Comparison of ENCODE assay signal across 18 cellular contexts in the genomic region with DNA sequence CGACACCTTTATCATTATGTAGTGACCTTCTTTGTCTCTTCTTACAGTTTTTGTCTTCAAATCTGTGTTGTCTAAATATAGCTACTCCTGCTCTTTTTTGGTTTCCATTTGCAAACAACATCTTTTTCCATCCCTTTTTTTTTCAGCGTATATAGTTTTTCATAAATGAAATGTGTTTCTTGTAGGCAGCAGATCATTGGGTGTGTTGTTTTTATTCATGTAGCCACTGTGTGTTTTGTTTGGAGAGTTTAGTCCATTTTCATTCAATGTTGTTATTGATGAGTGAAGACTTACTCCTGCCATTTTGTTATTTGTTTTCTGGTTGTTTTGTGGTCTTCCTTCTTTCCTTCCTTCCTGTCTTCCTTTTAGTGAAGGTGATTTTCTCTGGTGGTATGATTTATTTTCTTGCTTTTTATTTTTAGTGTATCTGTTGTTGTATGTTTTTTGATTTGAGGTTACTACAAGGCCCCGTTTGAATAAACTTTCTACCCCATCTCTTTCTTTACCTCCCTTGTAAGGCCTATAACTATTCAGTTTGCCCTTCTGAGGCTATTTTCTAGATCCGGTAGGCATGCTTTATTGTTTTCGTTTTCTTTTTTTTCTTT.
DNase-seq lines count a peak whose midpoint lies in the region; ATAC-seq, FAIRE-seq and TF ChIP-seq lines count a peak whose summit lies in the region.
"Had no signal": no experiment of that assay in that cellular context is flagged by ENCODE, and none has a peak within 500 bp of the region (broad histone marks: within the 10 kb centered on the region; RNA-seq: fewer than 3 reads in every experiment).

No MANE protein-coding gene starts in this region.

- H3K27me3 ChIP-seq in astrocyte (ENCODE audit: insufficient read depth, low read length), result no peaks in the 10 kb centered on the region
- H3K27me3 ChIP-seq: BLaER1 treated with 17β-estradiol and CSF1 and Interleukin-3, amounts not matched to agents 10 nM and 100 nM; SJCRH30 had no signal

- FAIRE-seq in astrocyte (lab: Jason Lieb, UNC), result no peak
- FAIRE-seq: D721Med, HepG2 had no signal

- no peaks in the 10 kb centered on the region for H3K79me2 ChIP-seq in astrocyte (ENCODE audit: insufficient read depth, low read length)

- no peak overlapping the region for H3K4me2 ChIP-seq in astrocyte (ENCODE audit: low read length)
- H3K4me2 ChIP-seq: BLaER1 treated with 17β-estradiol and CSF1 and Interleukin-3, amounts not matched to agents 10 nM and 100 nM had no signal

- no peak overlapping the region for H3K4me3 Mint-ChIP-seq in stimulated activated naive CD8-positive, alpha-beta T cell treated with anti-CD3 and anti-CD28 coated beads, Interleukin-15, Interleukin-2, amounts not matched to agents 100 ng/mL and 50 ng/mL, for 24 hours
- H3K4me3 Mint-ChIP-seq in astrocyte (ENCODE audit: unreplicated experiment) (peak overlapping the region; percentile 43), naive B cell (no peak overlapping the region)

- H4K20me1 ChIP-seq in astrocyte (ENCODE audit: insufficient read depth, low read length), result no peaks in the 10 kb centered on the region

- H3K27ac ChIP-seq in astrocyte (ENCODE audit: low read depth, low read length), result no peak overlapping the region
- H3K27ac ChIP-seq: BLaER1 treated with 17β-estradiol and CSF1 and Interleukin-3, amounts not matched to agents 10 nM and 100 nM; SJCRH30 had no signal

- no peaks in the 10 kb centered on the region for H3K4me1 ChIP-seq in astrocyte (ENCODE audit: insufficient read depth, low read length)
- H3K4me1 ChIP-seq: BLaER1 treated with 17β-estradiol and CSF1 and Interleukin-3, amounts not matched to agents 10 nM and 100 nM had no signal

- no peak for DNase-seq in stimulated activated naive CD8-positive, alpha-beta T cell treated with anti-CD3 and anti-CD28 coated beads, Interleukin-15, Interleukin-2, amounts not matched to agents 100 U/mL and 50 U/mL, for 24 hours
- DNase-seq in astrocyte (ENCODE audit: low read depth) (no peak), naive B cell (no peak), NCI-H345 treated with DMSO at 0.1 percent for 48 hours (lab: John Stamatoyannopoulos, UW; ENCODE audit: unreplicated experiment) (no peak), NCI-H1417 treated with DMSO at 0.1 percent for 48 hours (lab: John Stamatoyannopoulos, UW) (no peak), omental fat pad (ENCODE audit: low spot score) (no peak)
- DNase-seq: DMS79, KG1, NCI-H1417, NCI-H187 treated with DMSO at 0.1 percent for 48 hours, NCI-H2227 treated with DMSO at 0.1 percent for 48 hours, NCI-H524 treated with DMSO at 0.1 percent for 48 hours, PC-3, SJCRH30 had no signal

- peaks cover 5% of the 10 kb centered on the region for H3K9me3 ChIP-seq in astrocyte (ENCODE audit: insufficient read depth, low read depth, low read length)

- peak overlapping the region; percentile 47 for H3K27ac Mint-ChIP-seq in stimulated activated naive CD8-positive, alpha-beta T cell treated with anti-CD3 and anti-CD28 coated beads, Interleukin-15, Interleukin-2, amounts not matched to agents 100 ng/mL and 50 ng/mL, for 24 hours
- H3K27ac Mint-ChIP-seq in astrocyte (ENCODE audit: unreplicated experiment) (no peak overlapping the region), naive B cell (peak overlapping the region in 5 of 6 donors; percentile 27 to 91 (median 80))

- H3K27me3 Mint-ChIP-seq in stimulated activated naive CD8-positive, alpha-beta T cell treated with anti-CD3 and anti-CD28 coated beads, Interleukin-15, Interleukin-2, amounts not matched to agents 100 ng/mL and 50 ng/mL, for 24 hours, result no peaks in the 10 kb centered on the region
- H3K27me3 Mint-ChIP-seq in astrocyte (ENCODE audit: low read depth, unreplicated experiment) (no peaks in the 10 kb centered on the region), naive B cell (no peaks in the 10 kb centered on the region)

- peaks cover 65% of the 10 kb centered on the region for H3K4me1 Mint-ChIP-seq in stimulated activated naive CD8-positive, alpha-beta T cell treated with anti-CD3 and anti-CD28 coated beads, Interleukin-15, Interleukin-2, amounts not matched to agents 100 ng/mL and 50 ng/mL, for 24 hours (ENCODE audit: low read depth)
- H3K4me1 Mint-ChIP-seq in astrocyte (ENCODE audit: low read depth, unreplicated experiment), result peaks cover 15% of the 10 kb centered on the region
- H3K4me1 Mint-ChIP-seq in naive B cell, result peaks cover 40 to 67% (median 57%) of the 10 kb centered on the region in 3 donors

- no peak overlapping the region for H2AFZ ChIP-seq in astrocyte (ENCODE audit: low read depth, low read length)

- no peaks in the 10 kb centered on the region for H3K36me3 ChIP-seq in astrocyte (ENCODE audit: insufficient read depth, low read length)
- H3K36me3 ChIP-seq: SJCRH30 had no signal

- H3K36me3 Mint-ChIP-seq in stimulated activated naive CD8-positive, alpha-beta T cell treated with anti-CD3 and anti-CD28 coated beads, Interleukin-15, Interleukin-2, amounts not matched to agents 100 ng/mL and 50 ng/mL, for 24 hours (ENCODE audit: low read depth), result peaks cover 32% of the 10 kb centered on the region
- H3K36me3 Mint-ChIP-seq in astrocyte (ENCODE audit: low read depth, unreplicated experiment) (peaks cover 14% of the 10 kb centered on the region), naive B cell (peaks cover 27 to 28% of the 10 kb centered on the region in 2 donors)

- no peak for ATAC-seq in stimulated activated naive CD8-positive, alpha-beta T cell treated with anti-CD3 and anti-CD28 coated beads, Interleukin-15, Interleukin-2, amounts not matched to agents 100 U/mL and 50 U/mL, for 24 hours
- ATAC-seq in naive B cell (ENCODE audit: low read depth in 2 of 2), result no peak
- no peak for ATAC-seq in omental fat pad (ENCODE audit: low FRiP score)
- ATAC-seq: PC-3 had no signal

- TF ChIP-seq CTCF in astrocyte (IDR thresholded peaks at IDR 0.05; ENCODE audit: insufficient read depth, low read depth, low read length), result no peak
- no peak for TF ChIP-seq CTCF in omental fat pad (IDR thresholded peaks at IDR 0.05)

- H3K4me3 ChIP-seq in astrocyte (ENCODE audit: insufficient read depth, low read depth, low read length), result no peak overlapping the region
- H3K4me3 ChIP-seq: BLaER1 treated with 17β-estradiol and CSF1 and Interleukin-3, amounts not matched to agents 10 nM and 100 nM; SJCRH30 had no signal

- H3K9me3 Mint-ChIP-seq in stimulated activated naive CD8-positive, alpha-beta T cell treated with anti-CD3 and anti-CD28 coated beads, Interleukin-15, Interleukin-2, amounts not matched to agents 100 ng/mL and 50 ng/mL, for 24 hours, result peaks cover 26% of the 10 kb centered on the region
- H3K9me3 Mint-ChIP-seq in astrocyte (ENCODE audit: unreplicated experiment), result peaks cover 21% of the 10 kb centered on the region
- peaks cover 6 to 42% (median 36%) of the 10 kb centered on the region in 7 donors for H3K9me3 Mint-ChIP-seq in naive B cell

- H3K9ac ChIP-seq in astrocyte (ENCODE audit: low read length), result no peak overlapping the region
- H3K9ac ChIP-seq: BLaER1 treated with 17β-estradiol and CSF1 and Interleukin-3, amounts not matched to agents 10 nM and 100 nM had no signal
